8 cellular contexts compared by ENCODE assay signal in genomic region chr10:104614245-104614831, GRCh38. TPM values are rescaled to one million over a fixed set of nuclear protein-coding genes. Genes with fewer than 3 reads are reported as not detected.
DNase-seq lines count a peak whose midpoint lies in the region; ATAC-seq and TF ChIP-seq lines count a peak whose summit lies in the region.

No MANE protein-coding gene starts in this region.

- POLR2A ChIA-PET in PC-3 (lab: Charles Lee; ENCODE audit: unreplicated experiment), result no interaction called here

- peak; percentile 5 for DNase-seq in activated T-cell treated with anti-CD3 and anti-CD28 coated beads for 24 hours (ENCODE audit: low read depth)
- DNase-seq in activated T-cell treated with anti-CD3 and anti-CD28 coated beads for 4 hours, result no peak
- peak; percentile 7 for DNase-seq in HCEC 1CT
- DNase-seq in PC-3, result peak; percentile 51
- peak; percentile 87 for DNase-seq in endodermal cell
- DNase-seq in stimulated activated CD4-positive, alpha-beta T cell treated with anti-CD3 and anti-CD28 coated beads, Interleukin-2, amount 100 ng/mL, for 24 hours, result peak; percentile 44 to 52
- no peak for DNase-seq in effector CD8-positive, alpha-beta T cell (lab: John Stamatoyannopoulos, UW)
- no peak for DNase-seq in sciatic nerve (ENCODE audit: low spot score)

- H3K4me1 ChIP-seq in PC-3 (ENCODE audit: insufficient read depth, low read length) (no peaks in the 10 kb centered on the region), endodermal cell (ENCODE audit: control insufficient read depth, insufficient read depth, low read length) (no peaks in the 10 kb centered on the region)

- peaks cover 14% of the 10 kb centered on the region for H3K9me3 Mint-ChIP-seq in endodermal cell

- H4K20me1 ChIP-seq in PC-3 (ENCODE audit: low read length), result no peaks in the 10 kb centered on the region

- H3K9me2 ChIP-seq in PC-3 (replicated peaks; ENCODE audit: low read length), result no peaks in the 10 kb centered on the region

- H3K27me3 Mint-ChIP-seq in endodermal cell (ENCODE audit: insufficient read depth), result peaks cover 4% of the 10 kb centered on the region

- 86 to 92% methylated on average over 4 to 6 of the region's 6 CpGs for WGBS in endodermal cell (ENCODE audit: insufficient coverage in 1 of 2, insufficient read length in 1 of 2), 2 experiments

- no peaks in the 10 kb centered on the region for H3K79me2 ChIP-seq in PC-3 (ENCODE audit: low read length)

- peaks cover 10% of the 10 kb centered on the region; the same call in 1 of the 2 replicates for H3K27me3 ChIP-seq in PC-3 (ENCODE audit: low read length)
- H3K27me3 ChIP-seq in endodermal cell (ENCODE audit: control insufficient read depth, insufficient read depth, low read length, poor library complexity, severe bottlenecking), result no peaks in the 10 kb centered on the region

- intact Hi-C loops in PC-3 (cut with micrococcal nuclease) (loop anchor here (5.0 kb wide), 1 partner anchor 207 kb away; no protein-coding TSS in a partner anchor), sciatic nerve (cut with DNase I) (no loop called here)

- TF ChIP-seq CTCF in PC-3 (conservative IDR thresholded peaks at IDR 0.05; ENCODE audit: low read depth, low read length) (peak; percentile 59), endodermal cell (conservative IDR thresholded peaks at IDR 0.05) (peak; percentile 81)

- H3K9me3 ChIP-seq in PC-3 (ENCODE audit: low read length) (no peaks in the 10 kb centered on the region), endodermal cell (ENCODE audit: control insufficient read depth, low read length) (peaks cover 13% of the 10 kb centered on the region)

- H2AFZ ChIP-seq in PC-3 (ENCODE audit: low read length), result no peak overlapping the region

- H3K4me2 ChIP-seq in PC-3 (ENCODE audit: low read length), result no peak overlapping the region

- H3K9ac ChIP-seq in PC-3 (ENCODE audit: low read length) (no peak overlapping the region), endodermal cell (ENCODE audit: extremely low read depth, low read length, poor library complexity, severe bottlenecking) (no peak overlapping the region)

- H3K27ac Mint-ChIP-seq in endodermal cell, result no peak overlapping the region

- H3K4me3 Mint-ChIP-seq in endodermal cell, result no peak overlapping the region

- no TSS peak for BruUV-seq in PC-3 (replicated peaks; lab: Mats Ljungman, UMichigan)

- H3F3A ChIP-seq in PC-3 (ENCODE audit: low read length, unreplicated experiment), result no peaks in the 10 kb centered on the region

- CTCF ChIA-PET in PC-3 (lab: Charles Lee), result interaction anchor here (0.7 kb wide), 1 partner anchor 209 kb away, joined by 6 read pairs; no protein-coding TSS in a partner anchor

- H3K36me3 Mint-ChIP-seq in endodermal cell (ENCODE audit: low read depth), result no peaks in the 10 kb centered on the region

- H3K4me3 ChIP-seq in PC-3 (ENCODE audit: low read length) (no peak overlapping the region), endodermal cell (ENCODE audit: low read length) (no peak overlapping the region)

- no peaks in the 10 kb centered on the region for H3K36me3 ChIP-seq in PC-3 (ENCODE audit: low read depth, low read length)
- no peaks in the 10 kb centered on the region for H3K36me3 ChIP-seq in endodermal cell (ENCODE audit: control insufficient read depth, insufficient read depth, low read length)

- no peaks in the 10 kb centered on the region for H3K4me1 Mint-ChIP-seq in endodermal cell

- H3K27ac ChIP-seq in PC-3 (ENCODE audit: low read length) (no peak overlapping the region), endodermal cell (ENCODE audit: low read depth, low read length) (no peak overlapping the region)

- ATAC-seq in PC-3, result peak; percentile 40; the same call in 1 of the 2 replicates
- no peak for ATAC-seq in sciatic nerve

RNA-seq across cellular contexts. Expression of gene SORCS3, which starts 26.8 kb away (rescaled TPM):
- 0.46 TPM in 1 of 2 replicates, not detected in the other for total RNA-seq in PC-3 (2014; rRNA removed)
- under 1 TPM in 1 of 2 donors, not detected in 1; 0.68 TPM for total RNA-seq in endodermal cell
- 0.50 TPM for polyA plus RNA-seq in endodermal cell (2013, experiment 1 of 2)
- polyA plus RNA-seq in endodermal cell (2013, experiment 2 of 2), result 0.46 TPM
- 3.6 TPM for total RNA-seq in sciatic nerve

Comparison
In these comparisons a context has a peak if more than half of its experiments do, and no peak if none do; other contexts are left out.
1. DNase-seq: peak in activated T-cell treated with anti-CD3 and anti-CD28 coated beads for 24 hours (single experiment), HCEC 1CT (single experiment), PC-3 (single experiment), endodermal cell (single experiment) and stimulated activated CD4-positive, alpha-beta T cell treated with anti-CD3 and anti-CD28 coated beads, Interleukin-2, amount 100 ng/mL, for 24 hours (2 of 2); none in activated T-cell treated with anti-CD3 and anti-CD28 coated beads for 4 hours (single experiment), effector CD8-positive, alpha-beta T cell (single experiment) and sciatic nerve (single experiment).